In the genomic region with DNA sequence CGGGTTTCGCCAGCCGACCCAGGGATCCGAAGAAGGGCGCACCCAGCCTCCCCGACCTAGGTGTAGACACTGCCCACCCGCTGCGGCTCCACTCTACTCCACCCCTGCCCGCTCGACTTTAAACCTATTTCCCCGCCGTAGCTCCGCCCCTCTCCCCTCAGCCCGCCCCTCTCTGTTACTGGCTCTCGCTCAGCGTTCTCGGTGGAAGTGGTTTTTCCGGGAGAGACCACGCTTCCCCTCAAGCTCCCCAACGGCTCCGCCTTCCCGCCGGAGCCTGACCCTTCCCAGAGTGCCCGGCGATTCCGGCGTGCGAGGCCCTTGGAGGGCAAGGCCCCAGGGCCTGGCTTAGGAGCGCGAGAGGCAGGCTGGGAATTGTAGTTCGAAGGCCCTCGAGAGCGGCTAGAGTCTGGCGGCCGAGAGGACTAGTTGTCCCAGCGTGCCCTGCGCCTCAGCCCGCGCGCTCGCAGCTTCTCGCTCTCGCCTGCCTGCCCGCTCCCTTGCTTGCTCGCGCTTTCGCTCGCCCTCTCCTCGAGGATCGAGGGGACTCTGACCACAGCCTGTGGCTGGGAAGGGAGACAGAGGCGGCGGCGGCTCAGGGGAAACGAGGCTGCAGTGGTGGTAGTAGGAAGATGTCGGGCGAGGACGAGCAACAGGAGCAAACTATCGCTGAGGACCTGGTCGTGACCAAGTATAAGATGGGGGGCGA, we compare ENCODE assay signal across 8 cellular contexts. TPM values are rescaled to one million over a fixed set of nuclear protein-coding genes. Genes with fewer than 3 reads are reported as not detected.
DNase-seq lines count a peak whose midpoint lies in the region; ATAC-seq, FAIRE-seq and TF ChIP-seq lines count a peak whose summit lies in the region.

A gene (plus strand): TSS at position 451 of the 706 bp plus-strand sequence. CDS start 179 bp downstream, at position 630.

- H3K27me3 ChIP-seq in psoas muscle (ENCODE audit: insufficient read depth in 3 of 3, low read length in 2 of 3) = no peaks in the 10 kb centered on the region

- ATAC-seq in GM18498 (IDR thresholded peaks at IDR 0.05; ENCODE audit: unreplicated experiment) = peak; percentile 95
- ATAC-seq in HG02938 (IDR thresholded peaks at IDR 0.05; ENCODE audit: unreplicated experiment) = peak; percentile 92
- peak; percentile 98 for ATAC-seq in left ventricle myocardium superior
- peak; percentile 96 to 98 (median 97) for ATAC-seq in psoas muscle

- TF ChIP-seq CTCF in psoas muscle (IDR thresholded peaks at IDR 0.05) = no peak

- whole genome bisulfite sequencing in psoas muscle, 3 donors = 0 to 1% (median 1%) methylated on average over 52 to 60 of the region's 60 CpGs

- DNase-seq in NCI-H187 (lab: John Stamatoyannopoulos, UW) (peak; percentile 94 to 99), T-helper 2 cell (peak; percentile 82 to 100 (median 95)), left ventricle myocardium superior (peak; percentile 98), psoas muscle (peak; percentile 98 to 99), urothelium cell line (ENCODE audit: low spot score) (peak; percentile 98)

- peaks cover 20% of the 10 kb centered on the region for H3K4me1 ChIP-seq in psoas muscle

- H3K9me3 ChIP-seq in psoas muscle = no peaks in the 10 kb centered on the region

- peak within 1 kb of the TSS; percentile 84 for H3K27ac ChIP-seq in angular gyrus (ENCODE audit: low read depth, low read length)
- peak within 1 kb of the TSS; percentile 89 for H3K27ac ChIP-seq in psoas muscle

- H3K36me3 ChIP-seq in psoas muscle (ENCODE audit: insufficient read depth in 1 of 2, low read depth in 1 of 2) = peaks cover 18 to 34% of the 10 kb centered on the region in 2 donors

- peak within 1 kb of the TSS; percentile 93 for H3K4me3 ChIP-seq in psoas muscle

- intact Hi-C loops in left ventricle myocardium superior (cut with micrococcal nuclease) (no loop called here), psoas muscle (cut with DNase I) (loop anchor here (2.0 to 10.0 kb wide), 4 partner anchors 57 to 109 kb away; a partner anchor contains a TSS)

- FAIRE-seq in urothelium cell line (lab: Jason Lieb, UNC) = no peak

RNA-seq across cellular contexts. Expression of the gene that starts here (rescaled TPM):
- total RNA-seq in left ventricle myocardium superior (77.1 TPM), psoas muscle (100 to 1,000 TPM in 3 of 4 donors, 10 to 100 TPM in 1; 75.3 to 138 (median 112) TPM)
- 100 to 1,000 TPM; 115 to 258 (median 157) TPM for polyA plus RNA-seq in psoas muscle

Comparison
In these comparisons a context has a peak if more than half of its experiments do, and no peak if none do; other contexts are left out.
1. Peak in every context shown above with its lines: DNase-seq, ATAC-seq, H3K4me3 ChIP-seq and H3K27ac ChIP-seq.